In genomic region chr1:56590520-56591011, GRCh38 we compare ENCODE assay signal across 21 cellular contexts. TPM values are rescaled to one million over a fixed set of nuclear protein-coding genes. Genes with fewer than 3 reads are reported as not detected.
"Had no signal": no experiment of that assay in that cellular context is flagged by ENCODE, and none has a peak within 500 bp of the region (broad histone marks: within the 10 kb centered on the region; RNA-seq: fewer than 3 reads in every experiment).

No MANE protein-coding gene starts in this region.

- H3K4me1 ChIP-seq: body of pancreas, esophagus squamous epithelium, gastrocnemius medialis, heart left ventricle, pancreas, transverse colon had no signal

- H3K27me3 ChIP-seq: body of pancreas, esophagus squamous epithelium, gastrocnemius medialis, heart left ventricle, pancreas, transverse colon had no signal

- H3K4me3 ChIP-seq: body of pancreas, coronary artery, esophagus squamous epithelium, gastrocnemius medialis, heart left ventricle, lung, pancreas, transverse colon had no signal

- H3K4me1 Mint-ChIP-seq: naive B cell; stimulated activated naive B cell treated with anti-CD40 and anti-IgM and Interleukin-4, amounts not matched to agents 10 μg/mL and 1 μg/mL and 100 μg/mL, for 72 hours had no signal

- H3K27ac ChIP-seq: body of pancreas, coronary artery, esophagus squamous epithelium, gastrocnemius medialis, heart left ventricle, pancreas, transverse colon had no signal

- H3K36me3 ChIP-seq: esophagus squamous epithelium, gastrocnemius medialis, heart left ventricle, pancreas, transverse colon had no signal

- H3K9me3 ChIP-seq: body of pancreas, esophagus squamous epithelium, gastrocnemius medialis, heart left ventricle, pancreas, transverse colon had no signal

- DNase-seq: activated CD4-positive, alpha-beta T cell treated with anti-CD3 and anti-CD28 coated beads for 48 hours; activated CD8-positive, alpha-beta T cell treated with anti-CD3 and anti-CD28 coated beads for 36 hours; activated effector memory CD4-positive, alpha-beta T cell treated with anti-CD3 and anti-CD28 coated beads, Interleukin-2, amount 50 U/mL, for 16 hours; activated T-cell treated with anti-CD3 and anti-CD28 coated beads, Interleukin-2, amount 50 U/mL, for 48 hours; amniotic stem cell; body of pancreas; central memory CD4-positive, alpha-beta T cell; effector CD4-positive, alpha-beta T cell; esophagus squamous epithelium; gastrocnemius medialis; heart left ventricle; left cardiac atrium; naive B cell; pancreas; stimulated activated CD4-positive, alpha-beta T cell treated with anti-CD3 and anti-CD28 coated beads, Interleukin-2, amount 100 ng/mL, for 48 hours; stimulated activated naive B cell treated with anti-CD40 and anti-IgM and Interleukin-4, amounts not matched to agents 10 μg/mL and 1 μg/mL and 100 μg/mL, for 72 hours; transverse colon had no signal

- H3K9me3 Mint-ChIP-seq: naive B cell; stimulated activated naive B cell treated with anti-CD40 and anti-IgM and Interleukin-4, amounts not matched to agents 10 μg/mL and 1 μg/mL and 100 μg/mL, for 72 hours had no signal

- H3K27ac Mint-ChIP-seq: activated CD8-positive, alpha-beta T cell treated with anti-CD3 and anti-CD28 coated beads for 36 hours; activated naive CD8-positive, alpha-beta T cell; stimulated activated naive B cell treated with anti-CD40 and anti-IgM and Interleukin-4, amounts not matched to agents 10 μg/mL and 1 μg/mL and 100 μg/mL, for 72 hours had no signal

- H3K4me3 Mint-ChIP-seq: activated CD8-positive, alpha-beta T cell treated with anti-CD3 and anti-CD28 coated beads for 36 hours; activated naive CD8-positive, alpha-beta T cell; naive B cell; stimulated activated naive B cell treated with anti-CD40 and anti-IgM and Interleukin-4, amounts not matched to agents 10 μg/mL and 1 μg/mL and 100 μg/mL, for 72 hours had no signal

- ATAC-seq: activated CD8-positive, alpha-beta T cell treated with anti-CD3 and anti-CD28 coated beads for 36 hours; body of pancreas; gastrocnemius medialis; heart left ventricle; left cardiac atrium; pancreas; stimulated activated naive B cell treated with anti-CD40 and anti-IgM and Interleukin-4, amounts not matched to agents 10 μg/mL and 1 μg/mL and 100 μg/mL, for 72 hours had no signal

- H3K27me3 Mint-ChIP-seq: activated naive CD8-positive, alpha-beta T cell had no signal

- H3K36me3 Mint-ChIP-seq: activated naive CD8-positive, alpha-beta T cell; naive B cell; stimulated activated naive B cell treated with anti-CD40 and anti-IgM and Interleukin-4, amounts not matched to agents 10 μg/mL and 1 μg/mL and 100 μg/mL, for 72 hours had no signal

RNA-seq across cellular contexts. Expression of gene PLPP3, which starts 11.2 kb away (rescaled TPM):
- total RNA-seq: activated CD8-positive, alpha-beta T cell treated with anti-CD3 and anti-CD28 coated beads for 36 hours; T-helper 1 cell treated with Interleukin-12 subunit alpha and Interleukin-12 subunit beta and Interleukin-4 antibody, amounts not matched to agents 30 ng/mL and 1 ng/mL, for 36 hours had no signal

RNA-seq across cellular contexts. Expression of gene PRKAA2, which starts 54.5 kb away (rescaled TPM):
- total RNA-seq: activated CD8-positive, alpha-beta T cell treated with anti-CD3 and anti-CD28 coated beads for 36 hours; T-helper 1 cell treated with Interleukin-12 subunit alpha and Interleukin-12 subunit beta and Interleukin-4 antibody, amounts not matched to agents 30 ng/mL and 1 ng/mL, for 36 hours had no signal
